ENCODE assay signal across 5 cellular contexts in the genomic region with DNA sequence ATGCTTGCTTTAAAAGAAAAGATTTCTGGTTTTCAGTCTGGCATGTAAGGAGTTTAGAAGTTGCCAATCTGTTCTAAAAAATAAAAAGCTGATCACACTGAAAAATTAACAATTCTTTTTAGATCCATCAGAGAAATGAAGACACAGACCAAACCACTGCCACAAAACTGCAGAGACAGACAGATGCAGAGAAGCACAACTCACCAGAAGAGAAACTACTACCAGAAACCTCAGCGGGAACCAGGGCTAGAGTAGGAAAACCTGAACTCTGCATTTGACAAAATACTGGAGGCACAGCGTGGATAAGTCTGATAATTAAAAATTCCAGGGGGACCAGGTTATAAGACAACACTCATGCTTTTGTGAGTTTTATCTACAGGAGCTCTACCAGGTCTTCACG.
"Had no signal": no experiment of that assay in that cellular context is flagged by ENCODE, and none has a peak within 500 bp of the region (broad histone marks: within the 10 kb centered on the region; RNA-seq: fewer than 3 reads in every experiment).

No MANE protein-coding gene starts in this region.

- H3K4me1 ChIP-seq: HAP-1 had no signal

- ATAC-seq: GM23338, HCT116 had no signal

- H3K9me3 Mint-ChIP-seq: GM23338, HFFc6 had no signal

- H3K9me3 ChIP-seq: HAP-1 had no signal

- H3K36me3 ChIP-seq: HAP-1 had no signal

- DNase-seq: HFFc6, IMR-90 had no signal

- H3K27ac Mint-ChIP-seq: GM23338, HFFc6 had no signal

- H3K4me3 Mint-ChIP-seq: GM23338, HFFc6 had no signal

- H3K4me1 Mint-ChIP-seq: GM23338 had no signal

- H3K4me3 ChIP-seq: GM23338, HAP-1 had no signal
